29 cellular contexts compared by ENCODE assay signal in the genomic region with DNA sequence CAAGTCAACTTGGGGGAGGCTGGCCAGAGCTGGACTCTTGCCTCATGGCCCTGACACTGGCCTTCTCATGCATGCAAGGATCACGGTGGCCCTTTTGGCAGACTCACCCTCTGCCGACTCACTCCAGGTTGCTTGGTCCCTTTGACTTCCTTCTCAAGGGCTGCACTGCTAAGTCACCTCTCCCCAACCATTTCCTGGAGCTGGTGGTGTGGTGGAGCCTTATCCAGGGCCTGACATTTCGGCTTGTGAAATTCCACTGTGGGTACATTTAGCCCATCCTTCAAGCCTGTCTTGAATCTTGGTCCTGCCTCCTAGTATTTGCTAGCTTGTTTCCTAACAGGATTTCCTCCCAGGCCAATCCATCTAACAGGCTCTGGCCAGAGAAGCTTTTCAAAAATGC. TPM values are rescaled to one million over a fixed set of nuclear protein-coding genes. Genes with fewer than 3 reads are reported as not detected.
DNase-seq lines count a peak whose midpoint lies in the region; ATAC-seq and TF ChIP-seq lines count a peak whose summit lies in the region.
"Had no signal": no experiment of that assay in that cellular context is flagged by ENCODE, and none has a peak within 500 bp of the region (broad histone marks: within the 10 kb centered on the region; RNA-seq: fewer than 3 reads in every experiment).

No MANE protein-coding gene starts in this region.

- TF ChIP-seq CTCF in CD14-positive monocyte (IDR thresholded peaks at IDR 0.05): no peak
- TF ChIP-seq CTCF in lower lobe of right lung (IDR thresholded peaks at IDR 0.05): no peak

- peak overlapping the region; percentile 2 for H3K27ac ChIP-seq in lower lobe of right lung
- H3K27ac ChIP-seq: C4-2B, colonic mucosa, esophagus muscularis mucosa, sigmoid colon, WERI-Rb-1 had no signal

- H3K36me3 Mint-ChIP-seq in CD14-positive monocyte: no peaks in the 10 kb centered on the region
- H3K36me3 Mint-ChIP-seq in activated naive CD8-positive, alpha-beta T cell treated with anti-CD3 and anti-CD28 coated beads, Interleukin-2, amount 50 U/mL, for 24 hours (ENCODE audit: low read depth): no peaks in the 10 kb centered on the region
- H3K36me3 Mint-ChIP-seq: stimulated activated effector memory CD8-positive, alpha-beta T cell treated with anti-CD3 and anti-CD28 coated beads, Interleukin-12 subunit alpha, Interleukin-12 subunit beta, amount 100 ng/mL, for 72 hours; type B pancreatic cell had no signal

- ATAC-seq in esophagus mucosa (peak; percentile 78), lower lobe of right lung (peak; percentile 36 to 46), GM21526 (IDR thresholded peaks at IDR 0.05; ENCODE audit: low FRiP score, unreplicated experiment) (no peak)
- ATAC-seq in activated naive CD8-positive, alpha-beta T cell treated with anti-CD3 and anti-CD28 coated beads, Interleukin-2, amount 50 U/mL, for 24 hours: no peak
- ATAC-seq: activated T-cell treated with anti-CD3 and anti-CD28 coated beads, Interleukin-2, amount 50 U/mL, for 72 hours; GM12878; stimulated activated effector memory CD8-positive, alpha-beta T cell treated with anti-CD3 and anti-CD28 coated beads, Interleukin-12 subunit alpha, Interleukin-12 subunit beta, amount 100 ng/mL, for 72 hours had no signal

- intact Hi-C loops in CD14-positive monocyte (cut with micrococcal nuclease) (no loop called here), lower lobe of right lung (cut with DNase I) (no loop called here)

- no peak overlapping the region for H3K27ac Mint-ChIP-seq in CD14-positive monocyte
- no peak overlapping the region for H3K27ac Mint-ChIP-seq in activated naive CD8-positive, alpha-beta T cell treated with anti-CD3 and anti-CD28 coated beads, Interleukin-2, amount 50 U/mL, for 24 hours
- H3K27ac Mint-ChIP-seq: activated T-cell treated with anti-CD3 and anti-CD28 coated beads, Interleukin-2, amount 50 U/mL, for 72 hours; immature natural killer cell; type B pancreatic cell had no signal

- DNase-seq in CD14-positive monocyte (ENCODE audit: low spot score) (peak; percentile 57), M059J (ENCODE audit: low read depth) (peak; percentile 39), lower lobe of right lung (no peak), NCI-H82 (lab: John Stamatoyannopoulos, UW) (no peak)
- DNase-seq in activated naive CD8-positive, alpha-beta T cell treated with anti-CD3 and anti-CD28 coated beads, Interleukin-2, amount 50 U/mL, for 24 hours: no peak
- DNase-seq: activated CD4-positive, alpha-beta T cell treated with anti-CD3 and anti-CD28 coated beads for 48 hours; activated naive CD4-positive, alpha-beta T cell treated with Interleukin-2 at 50 U/mL for 16 hours; activated T-cell treated with anti-CD3 and anti-CD28 coated beads, Interleukin-2, amount 50 U/mL, for 72 hours; Calu3; colonic mucosa; hypothalamus; immature natural killer cell; Kasumi-1; MV-4-11; NCI-H146; NCI-H2107; NCI-H446; sigmoid colon; stimulated activated CD4-positive, alpha-beta T cell treated with anti-CD3 and anti-CD28 coated beads, Interleukin-4, amount 100 ng/mL, for 24 hours; substantia nigra; WERI-Rb-1 had no signal

- peaks cover 8% of the 10 kb centered on the region for H3K4me1 ChIP-seq in lower lobe of right lung
- H3K4me1 ChIP-seq: colonic mucosa, sigmoid colon had no signal

- no peak overlapping the region for H3K4me3 ChIP-seq in lower lobe of right lung
- H3K4me3 ChIP-seq: colonic mucosa, esophagus muscularis mucosa, GM12878, sigmoid colon had no signal

- no peak overlapping the region for H3K4me3 Mint-ChIP-seq in CD14-positive monocyte
- no peak overlapping the region for H3K4me3 Mint-ChIP-seq in activated naive CD8-positive, alpha-beta T cell treated with anti-CD3 and anti-CD28 coated beads, Interleukin-2, amount 50 U/mL, for 24 hours
- H3K4me3 Mint-ChIP-seq: activated T-cell treated with anti-CD3 and anti-CD28 coated beads, Interleukin-2, amount 50 U/mL, for 72 hours; immature natural killer cell; neural crest cell; stimulated activated effector memory CD8-positive, alpha-beta T cell treated with anti-CD3 and anti-CD28 coated beads, Interleukin-12 subunit alpha, Interleukin-12 subunit beta, amount 100 ng/mL, for 72 hours; type B pancreatic cell had no signal

- peaks cover 0 to 1% (median 0%) of the 10 kb centered on the region in 7 donors for H3K9me3 Mint-ChIP-seq in CD14-positive monocyte
- no peaks in the 10 kb centered on the region for H3K9me3 Mint-ChIP-seq in activated naive CD8-positive, alpha-beta T cell treated with anti-CD3 and anti-CD28 coated beads, Interleukin-2, amount 50 U/mL, for 24 hours
- H3K9me3 Mint-ChIP-seq: activated T-cell treated with anti-CD3 and anti-CD28 coated beads, Interleukin-2, amount 50 U/mL, for 72 hours; immature natural killer cell; neural crest cell; stimulated activated effector memory CD8-positive, alpha-beta T cell treated with anti-CD3 and anti-CD28 coated beads, Interleukin-12 subunit alpha, Interleukin-12 subunit beta, amount 100 ng/mL, for 72 hours; type B pancreatic cell had no signal

- peaks cover 0 to 1% (median 0%) of the 10 kb centered on the region in 3 donors for H3K27me3 Mint-ChIP-seq in CD14-positive monocyte (ENCODE audit: low read depth in 3 of 3)
- H3K27me3 Mint-ChIP-seq in activated naive CD8-positive, alpha-beta T cell treated with anti-CD3 and anti-CD28 coated beads, Interleukin-2, amount 50 U/mL, for 24 hours: peaks cover 2% of the 10 kb centered on the region
- H3K27me3 Mint-ChIP-seq: type B pancreatic cell had no signal

- H3K27me3 ChIP-seq in lower lobe of right lung (ENCODE audit: low read depth): no peaks in the 10 kb centered on the region
- H3K27me3 ChIP-seq: colonic mucosa, esophagus muscularis mucosa, sigmoid colon had no signal

- no peaks in the 10 kb centered on the region for H3K9me3 ChIP-seq in lower lobe of right lung
- H3K9me3 ChIP-seq: colonic mucosa, esophagus muscularis mucosa, sigmoid colon had no signal

- H3K36me3 ChIP-seq in lower lobe of right lung: no peaks in the 10 kb centered on the region
- H3K36me3 ChIP-seq: colonic mucosa, esophagus muscularis mucosa, sigmoid colon, WERI-Rb-1 had no signal

- H3K4me1 Mint-ChIP-seq in CD14-positive monocyte: peaks cover 36% of the 10 kb centered on the region
- H3K4me1 Mint-ChIP-seq in activated naive CD8-positive, alpha-beta T cell treated with anti-CD3 and anti-CD28 coated beads, Interleukin-2, amount 50 U/mL, for 24 hours: no peaks in the 10 kb centered on the region
- H3K4me1 Mint-ChIP-seq: neural crest cell had no signal

RNA-seq across cellular contexts. Expression of a gene that starts 52.5 kb away (rescaled TPM):
- 10 to 100 TPM; 29.3 to 31.3 TPM for polyA plus RNA-seq in CD14-positive monocyte
- 49.3 and 85.5 TPM in 2 replicates for total RNA-seq in M059J (2014; rRNA removed; shearing (Covaris generic))
- total RNA-seq in esophagus mucosa: 41.7 TPM
- total RNA-seq in lower lobe of right lung: 118 TPM

Comparison
In these comparisons a context has a peak if more than half of its experiments do, and no peak if none do; other contexts are left out.
1. DNase-seq: peak in CD14-positive monocyte (single experiment) and M059J (single experiment); none in lower lobe of right lung (single experiment), NCI-H82 (single experiment) and activated naive CD8-positive, alpha-beta T cell treated with anti-CD3 and anti-CD28 coated beads, Interleukin-2, amount 50 U/mL, for 24 hours (single experiment).
2. ATAC-seq: peak in esophagus mucosa (single experiment) and lower lobe of right lung (2 of 2); none in GM21526 (single experiment) and activated naive CD8-positive, alpha-beta T cell treated with anti-CD3 and anti-CD28 coated beads, Interleukin-2, amount 50 U/mL, for 24 hours (single experiment).